1 cellular context compared by ENCODE assay signal in genomic region chr2:84971799-84972790, GRCh38.
TF ChIP-seq lines count a peak whose summit lies in the region.

No MANE protein-coding gene starts in this region.

TF ChIP-seq in GM12878, 131 proteins besides CTCF, POLR2A, EP300 and RAD21 (continued from another document):
- TF ChIP-seq TCF7 (IDR thresholded peaks at IDR 0.05; ENCODE audit: borderline replicate concordance) (no peak), BHLHE40 (IDR thresholded peaks at IDR 0.05; ENCODE audit: borderline replicate concordance in 1 of 2, low read depth in 2 of 2, low read length in 1 of 2) (peak in 1 of 2 experiments; percentile 20; a peak in 1 of 4 replicates), FOXK2 (IDR thresholded peaks at IDR 0.05) (no peak), IRF3 (IDR thresholded peaks at IDR 0.05) (no peak), RELB (IDR thresholded peaks at IDR 0.05; ENCODE audit: low read depth) (no peak), TAF1 (IDR thresholded peaks at IDR 0.05; ENCODE audit: borderline replicate concordance, low read depth, low read length) (no peak; the same call in 1 of the 2 replicates), TCF12 (IDR thresholded peaks at IDR 0.05; ENCODE audit: low read depth, low read length) (0 out of 2 replicates have a peak, but pooled peaks have one; percentile 5), NR2F1 (conservative IDR thresholded peaks at IDR 0.05) (peak; percentile 36; the same call in 1 of the 2 replicates), POLR2AphosphoS2 (IDR thresholded peaks at IDR 0.05; ENCODE audit: low read depth, low read length) (no peak), FOXM1 (IDR thresholded peaks at IDR 0.05; ENCODE audit: low read depth, low read length) (no peak), GATAD2B (conservative IDR thresholded peaks at IDR 0.05; ENCODE audit: low read depth) (peak; percentile 95), DPF2 (IDR thresholded peaks at IDR 0.05) (peak; percentile 78), BCL11A (IDR thresholded peaks at IDR 0.05; ENCODE audit: low read depth, low read length) (no peak), RCOR1 (conservative IDR thresholded peaks at IDR 0.05; ENCODE audit: low read depth, low read length) (no peak), MEF2B (IDR thresholded peaks at IDR 0.05; ENCODE audit: partially characterized antibody, poor library complexity, severe bottlenecking) (no peak), SIN3A (IDR thresholded peaks at IDR 0.05; ENCODE audit: low read depth, low read length) (peak; percentile 46; the same call in 1 of the 2 replicates), NR2C2 (IDR thresholded peaks at IDR 0.05; ENCODE audit: borderline replicate concordance, control insufficient read depth, insufficient read length, low read depth) (no peak), SMARCA5 (IDR thresholded peaks at IDR 0.05) (peak; percentile 62), ATF7 (IDR thresholded peaks at IDR 0.05; ENCODE audit: low read depth) (no peak), IKZF1 (conservative IDR thresholded peaks at IDR 0.05) (peak; percentile 84), E2F4 (IDR thresholded peaks at IDR 0.05; ENCODE audit: low read depth, low read length) (no peak), KDM1A (IDR thresholded peaks at IDR 0.05; ENCODE audit: borderline replicate concordance) (no peak), MAX (IDR thresholded peaks at IDR 0.05; ENCODE audit: low read depth, low read length) (no peak), YY1 (IDR thresholded peaks at IDR 0.05; ENCODE audit: low read depth, low read length) (peak; percentile 63), NKRF (conservative IDR thresholded peaks at IDR 0.05) (peak; percentile 71; the same call in 1 of the 2 replicates), CHD1 (IDR thresholded peaks at IDR 0.05; ENCODE audit: low read depth, low read length) (peak; percentile 89; the same call in 1 of the 2 replicates), MLLT1 (IDR thresholded peaks at IDR 0.05) (0 out of 2 replicates have a peak, but pooled peaks have one; percentile 47), NFXL1 (IDR thresholded peaks at IDR 0.05; ENCODE audit: borderline replicate concordance) (no peak), MYB (IDR thresholded peaks at IDR 0.05; ENCODE audit: borderline replicate concordance, low read depth, low read length) (no peak), ZNF687 (IDR thresholded peaks at IDR 0.05) (peak; percentile 50), MYC (IDR thresholded peaks at IDR 0.05; ENCODE audit: insufficient read depth, insufficient read length, insufficient replicate concordance, low read length, severe bottlenecking) (no peak), ZBTB4 (CRISPR knock-in tag; IDR thresholded peaks at IDR 0.05) (no peak), POLR2AphosphoS5 (IDR thresholded peaks at IDR 0.05; ENCODE audit: low read length) (peak; percentile 65; the same call in 1 of the 2 replicates), HDAC2 (IDR thresholded peaks at IDR 0.05) (no peak), LARP7 (IDR thresholded peaks at IDR 0.05) (peak; percentile 90), BACH1 (IDR thresholded peaks at IDR 0.05; ENCODE audit: borderline replicate concordance) (0 out of 2 replicates have a peak, but pooled peaks have one; percentile 30), ZNF207 (IDR thresholded peaks at IDR 0.05; ENCODE audit: borderline replicate concordance) (peak; percentile 27; the same call in 1 of the 2 replicates), ETV6 (conservative IDR thresholded peaks at IDR 0.05 in 1 of 2, IDR thresholded peaks at IDR 0.05 in 1 of 2; ENCODE audit: borderline replicate concordance in 1 of 2, low read depth in 1 of 2) (0 out of 4 replicates have a peak, but pooled peaks of 1 of the 2 experiments have one; percentile 13), RB1 (IDR thresholded peaks at IDR 0.05; ENCODE audit: borderline replicate concordance) (peak; percentile 56; the same call in 1 of the 2 replicates), POU2F2 (IDR thresholded peaks at IDR 0.05; ENCODE audit: borderline replicate concordance, low read depth, low read length) (no peak), CREM (IDR thresholded peaks at IDR 0.05; ENCODE audit: low read depth) (peak; percentile 26; the same call in 1 of the 2 replicates), ELK1 (IDR thresholded peaks at IDR 0.05; ENCODE audit: low read depth, low read length) (no peak), RUNX3 (IDR thresholded peaks at IDR 0.05; ENCODE audit: low read length) (peak; percentile 40; the same call in 1 of the 2 replicates), STAT1 (conservative IDR thresholded peaks at IDR 0.05) (no peak)
